In genomic region chr10:95793401-95794045, GRCh38 we compare ENCODE assay signal across 8 cellular contexts. TPM values are rescaled to one million over a fixed set of nuclear protein-coding genes. Genes with fewer than 3 reads are reported as not detected.
DNase-seq lines count a peak whose midpoint lies in the region; ATAC-seq, FAIRE-seq and TF ChIP-seq lines count a peak whose summit lies in the region.

No MANE protein-coding gene starts in this region.

- peak overlapping the region; percentile 29 for H3K27ac ChIP-seq in endothelial cell of umbilical vein (ENCODE audit: insufficient read depth, low read depth, low read length)
- H3K27ac ChIP-seq in GM23338 (ENCODE audit: low read depth) = no peak overlapping the region

- no peak for TF ChIP-seq POLR2A in endothelial cell of umbilical vein (IDR thresholded peaks at IDR 0.05; ENCODE audit: low read depth, low read length)

- H3K79me2 ChIP-seq in endothelial cell of umbilical vein (ENCODE audit: control insufficient read depth, insufficient read depth, low read length) (no peaks in the 10 kb centered on the region), GM23338 (replicated peaks; ENCODE audit: insufficient read depth) (no peaks in the 10 kb centered on the region)

- peaks cover 9% of the 10 kb centered on the region for H3K9me3 Mint-ChIP-seq in stimulated activated memory B cell treated with anti-CD40 and anti-IgM and Interleukin-4, amounts not matched to agents 10 μg/mL and 1 μg/mL and 100 μg/mL, for 72 hours
- H3K9me3 Mint-ChIP-seq in GM23338 = no peaks in the 10 kb centered on the region; the same call in 1 of the 3 replicates

- H3F3A ChIP-seq in GM23338 (replicated peaks; ENCODE audit: low read depth) = no peaks in the 10 kb centered on the region

- peak; percentile 52 for ATAC-seq in GM19438 (IDR thresholded peaks at IDR 0.05; ENCODE audit: low read depth, unreplicated experiment)
- ATAC-seq in HG03520 (IDR thresholded peaks at IDR 0.05; ENCODE audit: unreplicated experiment) = peak; percentile 34
- peak; percentile 95 for ATAC-seq in stimulated activated memory B cell treated with anti-CD40 and anti-IgM and Interleukin-4, amounts not matched to agents 10 μg/mL and 1 μg/mL and 100 μg/mL, for 72 hours
- no peak for ATAC-seq in GM23338

- DNase-seq in endothelial cell of umbilical vein (ENCODE audit: low read depth, low spot score) = no peak
- DNase-seq in mesenteric fat pad (ENCODE audit: low spot score) = no peak
- no peak for DNase-seq in GM23338 (ENCODE audit: low spot score)
- no peak for DNase-seq in RPMI8226
- DNase-seq in anterior cingulate cortex (lab: John Stamatoyannopoulos, UW) = no peak

- no peaks in the 10 kb centered on the region for H3K27me3 Mint-ChIP-seq in stimulated activated memory B cell treated with anti-CD40 and anti-IgM and Interleukin-4, amounts not matched to agents 10 μg/mL and 1 μg/mL and 100 μg/mL, for 72 hours
- H3K27me3 Mint-ChIP-seq in GM23338 (ENCODE audit: insufficient read depth, low read depth, poor library complexity) = no peaks in the 10 kb centered on the region

- H3K4me1 Mint-ChIP-seq in stimulated activated memory B cell treated with anti-CD40 and anti-IgM and Interleukin-4, amounts not matched to agents 10 μg/mL and 1 μg/mL and 100 μg/mL, for 72 hours = peaks cover 88% of the 10 kb centered on the region
- no peaks in the 10 kb centered on the region; the same call in 2 of the 3 replicates for H3K4me1 Mint-ChIP-seq in GM23338

- TF ChIP-seq CTCF in endothelial cell of umbilical vein (IDR thresholded peaks at IDR 0.05; ENCODE audit: extremely low read depth in 1 of 2, insufficient read depth in 1 of 2, low read depth in 1 of 2, low read length in 2 of 2) (no peak), GM23338 (conservative IDR thresholded peaks at IDR 0.05; ENCODE audit: low read depth in 2 of 2) (no peak)

- dilution Hi-C loops in endothelial cell of umbilical vein (cut with MboI; ENCODE audit: extremely low pct_ligation_motif_present, low sequenced_read_pairs) = no loop called here

- peak overlapping the region; percentile 53 for H2AFZ ChIP-seq in endothelial cell of umbilical vein (ENCODE audit: low read depth, low read length)
- H2AFZ ChIP-seq in GM23338 = no peak overlapping the region

- H3K27me3 ChIP-seq in endothelial cell of umbilical vein (ENCODE audit: control insufficient read depth in 2 of 2, insufficient read depth in 2 of 2, low read length in 2 of 2) (no peaks in the 10 kb centered on the region), GM23338 (ENCODE audit: insufficient read depth) (no peaks in the 10 kb centered on the region)

- no peak overlapping the region for H3K4me2 ChIP-seq in endothelial cell of umbilical vein (ENCODE audit: insufficient read depth, low read length)
- no peak overlapping the region for H3K4me2 ChIP-seq in GM23338

- POLR2A ChIA-PET in endothelial cell of umbilical vein (lab: Charles Lee) = no interaction called here

- peak overlapping the region; percentile 98 for H3K27ac Mint-ChIP-seq in stimulated activated memory B cell treated with anti-CD40 and anti-IgM and Interleukin-4, amounts not matched to agents 10 μg/mL and 1 μg/mL and 100 μg/mL, for 72 hours
- H3K27ac Mint-ChIP-seq in GM23338 = no peak overlapping the region

- intact Hi-C loops in endothelial cell of umbilical vein (cut with micrococcal nuclease) = loop anchor here (1.0 to 2.0 kb wide), 4 partner anchors 21 to 51 kb away; no protein-coding TSS in a partner anchor

- no peak for FAIRE-seq in endothelial cell of umbilical vein (lab: Jason Lieb, UNC)

- no peaks in the 10 kb centered on the region for H3K36me3 ChIP-seq in endothelial cell of umbilical vein (ENCODE audit: control insufficient read depth in 2 of 2, extremely low read depth in 1 of 2, insufficient read depth in 2 of 2, low read length in 2 of 2)
- H3K36me3 ChIP-seq in GM23338 (ENCODE audit: insufficient read depth) = no peaks in the 10 kb centered on the region

- TSS peak; percentile 47 for BruUV-seq in endothelial cell of umbilical vein (replicated peaks; lab: Mats Ljungman, UMichigan)

- H4K20me1 ChIP-seq in endothelial cell of umbilical vein (replicated peaks; ENCODE audit: control insufficient read depth, extremely low read depth, insufficient read depth, low read length) (no peaks in the 10 kb centered on the region), GM23338 (replicated peaks; ENCODE audit: insufficient read depth) (no peaks in the 10 kb centered on the region)

- no peak overlapping the region for H3K9ac ChIP-seq in endothelial cell of umbilical vein (replicated peaks; ENCODE audit: extremely low read depth, insufficient read depth, low read length)

- H3K9me1 ChIP-seq in endothelial cell of umbilical vein (replicated peaks; ENCODE audit: control insufficient read depth, extremely low read depth, insufficient read depth, low read length) = no peaks in the 10 kb centered on the region

- no peak overlapping the region for H3K4me3 ChIP-seq in endothelial cell of umbilical vein (replicated peaks in 1 of 3; ENCODE audit: insufficient read depth in 1 of 3, low read depth in 1 of 3, low read length in 3 of 3)
- no peak overlapping the region for H3K4me3 ChIP-seq in GM23338

- CTCF ChIA-PET in endothelial cell of umbilical vein (lab: Charles Lee) = interaction anchor here (1.0 to 2.8 kb wide), 4 partner anchors 48 to 100 kb away, joined by 3 to 15 read pairs (median 12); partner anchors contain the start of gene TCTN3

- H3K4me3 Mint-ChIP-seq in stimulated activated memory B cell treated with anti-CD40 and anti-IgM and Interleukin-4, amounts not matched to agents 10 μg/mL and 1 μg/mL and 100 μg/mL, for 72 hours = peak overlapping the region; percentile 63
- no peak overlapping the region for H3K4me3 Mint-ChIP-seq in GM23338

- peaks cover 7% of the 10 kb centered on the region; the same call in 1 of the 2 replicates for H3K9me2 ChIP-seq in GM23338 (ENCODE audit: insufficient read depth)

- no peaks in the 10 kb centered on the region for H3K9me3 ChIP-seq in endothelial cell of umbilical vein (replicated peaks; ENCODE audit: control insufficient read depth, insufficient read depth, low read length)

- peaks cover 60% of the 10 kb centered on the region for H3K36me3 Mint-ChIP-seq in stimulated activated memory B cell treated with anti-CD40 and anti-IgM and Interleukin-4, amounts not matched to agents 10 μg/mL and 1 μg/mL and 100 μg/mL, for 72 hours
- H3K36me3 Mint-ChIP-seq in GM23338 (ENCODE audit: low read depth) = no peaks in the 10 kb centered on the region

- peaks cover 40% of the 10 kb centered on the region for H3K4me1 ChIP-seq in endothelial cell of umbilical vein (ENCODE audit: control insufficient read depth, extremely low read depth, insufficient read depth, low read length)
- H3K4me1 ChIP-seq in GM23338 (ENCODE audit: insufficient read depth) = no peaks in the 10 kb centered on the region

TF ChIP-seq in endothelial cell of umbilical vein, 7 proteins besides CTCF, POLR2A, EP300 and RAD21:
- TF ChIP-seq EZH2 (IDR thresholded peaks at IDR 0.05; ENCODE audit: borderline replicate concordance, low read depth, low read length, severe bottlenecking) (no peak), FOS (IDR thresholded peaks at IDR 0.05; ENCODE audit: borderline replicate concordance, insufficient read depth, low read length) (no peak)
TF ChIP-seq in endothelial cell of umbilical vein: peak in this region for 0.

TF ChIP-seq in GM23338, 12 proteins besides CTCF, POLR2A, EP300 and RAD21:
- TF ChIP-seq, protein P1, sequence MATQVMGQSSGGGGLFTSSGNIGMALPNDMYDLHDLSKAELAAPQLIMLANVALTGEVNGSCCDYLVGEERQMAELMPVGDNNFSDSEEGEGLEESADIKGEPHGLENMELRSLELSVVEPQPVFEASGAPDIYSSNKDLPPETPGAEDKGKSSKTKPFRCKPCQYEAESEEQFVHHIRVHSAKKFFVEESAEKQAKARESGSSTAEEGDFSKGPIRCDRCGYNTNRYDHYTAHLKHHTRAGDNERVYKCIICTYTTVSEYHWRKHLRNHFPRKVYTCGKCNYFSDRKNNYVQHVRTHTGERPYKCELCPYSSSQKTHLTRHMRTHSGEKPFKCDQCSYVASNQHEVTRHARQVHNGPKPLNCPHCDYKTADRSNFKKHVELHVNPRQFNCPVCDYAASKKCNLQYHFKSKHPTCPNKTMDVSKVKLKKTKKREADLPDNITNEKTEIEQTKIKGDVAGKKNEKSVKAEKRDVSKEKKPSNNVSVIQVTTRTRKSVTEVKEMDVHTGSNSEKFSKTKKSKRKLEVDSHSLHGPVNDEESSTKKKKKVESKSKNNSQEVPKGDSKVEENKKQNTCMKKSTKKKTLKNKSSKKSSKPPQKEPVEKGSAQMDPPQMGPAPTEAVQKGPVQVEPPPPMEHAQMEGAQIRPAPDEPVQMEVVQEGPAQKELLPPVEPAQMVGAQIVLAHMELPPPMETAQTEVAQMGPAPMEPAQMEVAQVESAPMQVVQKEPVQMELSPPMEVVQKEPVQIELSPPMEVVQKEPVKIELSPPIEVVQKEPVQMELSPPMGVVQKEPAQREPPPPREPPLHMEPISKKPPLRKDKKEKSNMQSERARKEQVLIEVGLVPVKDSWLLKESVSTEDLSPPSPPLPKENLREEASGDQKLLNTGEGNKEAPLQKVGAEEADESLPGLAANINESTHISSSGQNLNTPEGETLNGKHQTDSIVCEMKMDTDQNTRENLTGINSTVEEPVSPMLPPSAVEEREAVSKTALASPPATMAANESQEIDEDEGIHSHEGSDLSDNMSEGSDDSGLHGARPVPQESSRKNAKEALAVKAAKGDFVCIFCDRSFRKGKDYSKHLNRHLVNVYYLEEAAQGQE (IDR thresholded peaks at IDR 0.05; ENCODE audit: unreplicated experiment) = no peak

RNA-seq across cellular contexts. Expression of gene ENTPD1, which starts 37.6 kb away (rescaled TPM):
- total RNA-seq in endothelial cell of umbilical vein = 23.0 and 27.0 TPM in 2 replicates
- 9.1 and 10.2 TPM in 2 replicates for polyA plus RNA-seq in endothelial cell of umbilical vein
- 9.7 and 10.6 TPM in 2 replicates for polyA plus RNA-seq in endothelial cell of umbilical vein (2011; cell fraction: cytosol; rRNA removed)
- polyA plus RNA-seq in endothelial cell of umbilical vein (2011; cell fraction: nucleus; rRNA removed) = 13.4 and 15.5 TPM in 2 replicates
- 6.5 and 6.8 TPM in 2 replicates for polyA plus RNA-seq in endothelial cell of umbilical vein (2012)
- polyA minus RNA-seq in endothelial cell of umbilical vein = 28.8 and 31.0 TPM in 2 replicates
- not detected for polyA minus RNA-seq in endothelial cell of umbilical vein (2011; cell fraction: cytosol; rRNA and poly(A)+ RNA removed)
- polyA minus RNA-seq in endothelial cell of umbilical vein (2011; cell fraction: nucleus; rRNA and poly(A)+ RNA removed) = 23.2 and 36.0 TPM in 2 replicates
- 25.4 TPM for total RNA-seq in mesenteric fat pad
- 2.0 and 2.3 TPM in 2 replicates for total RNA-seq in GM23338 (2014; rRNA removed; shearing (Covaris generic))
- 2.5 and 3.6 TPM in 2 replicates for polyA plus RNA-seq in GM23338 (2016; fragmentation: Nextera tagmentation; extraction: Ambion mirVana)
